Comparison of ENCODE assay signal across 1 cellular context in the genomic region with DNA sequence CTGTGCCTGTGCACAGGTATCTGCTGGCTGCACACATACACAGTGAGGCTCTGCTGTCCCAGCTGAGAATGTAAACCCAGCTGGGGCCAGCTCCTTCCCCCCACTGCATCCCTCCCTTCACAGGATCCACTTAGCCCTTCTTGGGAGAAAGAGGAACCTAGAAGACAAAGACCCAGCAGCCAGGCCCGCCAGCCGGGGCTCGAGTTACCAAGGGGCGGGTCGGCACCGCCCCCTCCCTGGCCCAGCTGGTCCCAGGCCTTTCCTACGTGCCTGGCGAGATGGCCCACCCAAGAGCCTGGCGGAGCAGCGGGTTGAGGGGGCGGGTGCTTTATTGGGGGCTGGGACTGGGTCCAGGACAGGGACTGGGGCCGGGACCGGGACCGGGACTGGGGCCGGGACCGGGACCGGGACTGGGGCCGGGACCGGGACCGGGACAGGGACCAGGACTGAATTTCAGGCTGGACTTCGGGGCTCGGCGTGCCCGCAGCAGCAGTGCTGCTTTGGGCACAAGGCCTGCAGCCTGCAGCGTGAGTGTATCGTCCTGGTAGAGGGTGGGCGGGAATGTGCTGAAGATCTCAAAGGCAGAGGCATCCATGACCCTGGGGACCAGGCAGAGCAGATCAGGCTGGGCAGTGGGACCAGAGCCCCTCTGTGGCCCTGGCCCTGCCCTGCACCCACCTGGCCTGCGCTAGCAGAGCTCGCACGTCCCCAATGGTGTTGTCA.
TF ChIP-seq lines count a peak whose summit lies in the region.

No MANE protein-coding gene starts in this region.

TF ChIP-seq in K562, 482 proteins besides CTCF, POLR2A, EP300 and RAD21 (continued from another document):
- TF ChIP-seq TCF7 (IDR thresholded peaks at IDR 0.05; ENCODE audit: borderline replicate concordance), result no peak
- no peak for TF ChIP-seq ZBTB26 (CRISPR knock-in tag; IDR thresholded peaks at IDR 0.05)
- TF ChIP-seq ETV5 (CRISPR knock-in tag; IDR thresholded peaks at IDR 0.05; ENCODE audit: low read depth), result no peak
- TF ChIP-seq NCOA2 (IDR thresholded peaks at IDR 0.05; ENCODE audit: partially characterized antibody in 2 of 2), result no peak
- no peak for TF ChIP-seq CBX2 (IDR thresholded peaks at IDR 0.05; ENCODE audit: insufficient read depth, low read length, poor library complexity, severe bottlenecking)
- no peak for TF ChIP-seq NCOA1 (IDR thresholded peaks at IDR 0.05; ENCODE audit: low read depth)
- TF ChIP-seq E2F4 (CRISPR knock-in tag; IDR thresholded peaks at IDR 0.05; ENCODE audit: low read depth), result no peak
- TF ChIP-seq, protein P1, sequence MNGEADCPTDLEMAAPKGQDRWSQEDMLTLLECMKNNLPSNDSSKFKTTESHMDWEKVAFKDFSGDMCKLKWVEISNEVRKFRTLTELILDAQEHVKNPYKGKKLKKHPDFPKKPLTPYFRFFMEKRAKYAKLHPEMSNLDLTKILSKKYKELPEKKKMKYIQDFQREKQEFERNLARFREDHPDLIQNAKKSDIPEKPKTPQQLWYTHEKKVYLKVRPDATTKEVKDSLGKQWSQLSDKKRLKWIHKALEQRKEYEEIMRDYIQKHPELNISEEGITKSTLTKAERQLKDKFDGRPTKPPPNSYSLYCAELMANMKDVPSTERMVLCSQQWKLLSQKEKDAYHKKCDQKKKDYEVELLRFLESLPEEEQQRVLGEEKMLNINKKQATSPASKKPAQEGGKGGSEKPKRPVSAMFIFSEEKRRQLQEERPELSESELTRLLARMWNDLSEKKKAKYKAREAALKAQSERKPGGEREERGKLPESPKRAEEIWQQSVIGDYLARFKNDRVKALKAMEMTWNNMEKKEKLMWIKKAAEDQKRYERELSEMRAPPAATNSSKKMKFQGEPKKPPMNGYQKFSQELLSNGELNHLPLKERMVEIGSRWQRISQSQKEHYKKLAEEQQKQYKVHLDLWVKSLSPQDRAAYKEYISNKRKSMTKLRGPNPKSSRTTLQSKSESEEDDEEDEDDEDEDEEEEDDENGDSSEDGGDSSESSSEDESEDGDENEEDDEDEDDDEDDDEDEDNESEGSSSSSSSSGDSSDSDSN (IDR thresholded peaks at IDR 0.05; ENCODE audit: borderline replicate concordance in 1 of 2, low read depth in 2 of 2, low read length in 2 of 2), result 0 out of 4 replicates have a peak, but pooled peaks of 1 of the 2 experiments have one; percentile 54
- no peak for TF ChIP-seq LCOR (CRISPR knock-in tag; IDR thresholded peaks at IDR 0.05)
- peak; percentile 16; the same call in 1 of the 2 replicates for TF ChIP-seq TEAD4 (IDR thresholded peaks at IDR 0.05; ENCODE audit: low read length)
- TF ChIP-seq TEAD4 (CRISPR knock-in tag; IDR thresholded peaks at IDR 0.05; ENCODE audit: borderline replicate concordance), result no peak
- TF ChIP-seq, protein P2, sequence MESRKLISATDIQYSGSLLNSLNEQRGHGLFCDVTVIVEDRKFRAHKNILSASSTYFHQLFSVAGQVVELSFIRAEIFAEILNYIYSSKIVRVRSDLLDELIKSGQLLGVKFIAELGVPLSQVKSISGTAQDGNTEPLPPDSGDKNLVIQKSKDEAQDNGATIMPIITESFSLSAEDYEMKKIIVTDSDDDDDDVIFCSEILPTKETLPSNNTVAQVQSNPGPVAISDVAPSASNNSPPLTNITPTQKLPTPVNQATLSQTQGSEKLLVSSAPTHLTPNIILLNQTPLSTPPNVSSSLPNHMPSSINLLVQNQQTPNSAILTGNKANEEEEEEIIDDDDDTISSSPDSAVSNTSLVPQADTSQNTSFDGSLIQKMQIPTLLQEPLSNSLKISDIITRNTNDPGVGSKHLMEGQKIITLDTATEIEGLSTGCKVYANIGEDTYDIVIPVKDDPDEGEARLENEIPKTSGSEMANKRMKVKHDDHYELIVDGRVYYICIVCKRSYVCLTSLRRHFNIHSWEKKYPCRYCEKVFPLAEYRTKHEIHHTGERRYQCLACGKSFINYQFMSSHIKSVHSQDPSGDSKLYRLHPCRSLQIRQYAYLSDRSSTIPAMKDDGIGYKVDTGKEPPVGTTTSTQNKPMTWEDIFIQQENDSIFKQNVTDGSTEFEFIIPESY (CRISPR knock-in tag; IDR thresholded peaks at IDR 0.05), result 0 out of 2 replicates have a peak, but pooled peaks have one; percentile 20
- peak; percentile 12; the same call in 1 of the 2 replicates for TF ChIP-seq MYNN (IDR thresholded peaks at IDR 0.05)
- no peak for TF ChIP-seq MYNN (CRISPR knock-in tag; IDR thresholded peaks at IDR 0.05)
- TF ChIP-seq ETS2 (tag; IDR thresholded peaks at IDR 0.05; ENCODE audit: borderline replicate concordance, poor library complexity, severe bottlenecking), result no peak
- TF ChIP-seq BDP1 (IDR thresholded peaks at IDR 0.05; ENCODE audit: insufficient read depth, insufficient read length), result no peak
- no peak for TF ChIP-seq MEF2A (IDR thresholded peaks at IDR 0.05; ENCODE audit: control insufficient read depth, low read depth, low read length)
- no peak for TF ChIP-seq CBX1 (IDR thresholded peaks at IDR 0.05; ENCODE audit: low read depth)
- no peak for TF ChIP-seq KDM1A (IDR thresholded peaks at IDR 0.05)
- no peak for TF ChIP-seq CXXC5 (CRISPR knock-in tag; IDR thresholded peaks at IDR 0.05)
- no peak for TF ChIP-seq RCOR1 (IDR thresholded peaks at IDR 0.05; ENCODE audit: borderline replicate concordance in 1 of 2, low read depth in 2 of 2, low read length in 2 of 2)
- no peak for TF ChIP-seq FOXA1 (IDR thresholded peaks at IDR 0.05; ENCODE audit: borderline replicate concordance)
- no peak for TF ChIP-seq PRDM10 (IDR thresholded peaks at IDR 0.05; ENCODE audit: partially characterized antibody)
- peak; percentile 40 for TF ChIP-seq KDM5B (IDR thresholded peaks at IDR 0.05; ENCODE audit: insufficient replicate concordance, low read depth, low read length)
- TF ChIP-seq ZNF696 (CRISPR knock-in tag; conservative IDR thresholded peaks at IDR 0.05), result no peak
- TF ChIP-seq CBX5 (IDR thresholded peaks at IDR 0.05; ENCODE audit: borderline replicate concordance, low read depth), result no peak
- TF ChIP-seq ZC3H11A (IDR thresholded peaks at IDR 0.05; ENCODE audit: low read depth, low read length), result no peak
- TF ChIP-seq ZNF316 (IDR thresholded peaks at IDR 0.05), result no peak
- TF ChIP-seq, protein P3, sequence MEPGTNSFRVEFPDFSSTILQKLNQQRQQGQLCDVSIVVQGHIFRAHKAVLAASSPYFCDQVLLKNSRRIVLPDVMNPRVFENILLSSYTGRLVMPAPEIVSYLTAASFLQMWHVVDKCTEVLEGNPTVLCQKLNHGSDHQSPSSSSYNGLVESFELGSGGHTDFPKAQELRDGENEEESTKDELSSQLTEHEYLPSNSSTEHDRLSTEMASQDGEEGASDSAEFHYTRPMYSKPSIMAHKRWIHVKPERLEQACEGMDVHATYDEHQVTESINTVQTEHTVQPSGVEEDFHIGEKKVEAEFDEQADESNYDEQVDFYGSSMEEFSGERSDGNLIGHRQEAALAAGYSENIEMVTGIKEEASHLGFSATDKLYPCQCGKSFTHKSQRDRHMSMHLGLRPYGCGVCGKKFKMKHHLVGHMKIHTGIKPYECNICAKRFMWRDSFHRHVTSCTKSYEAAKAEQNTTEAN (CRISPR knock-in tag; IDR thresholded peaks at IDR 0.05), result no peak
- TF ChIP-seq FUS (optimal IDR thresholded peaks at IDR 0.05; ENCODE audit: low read depth, low read length), result no peak
- no peak for TF ChIP-seq ZNF395 (CRISPR knock-in tag; IDR thresholded peaks at IDR 0.05)
- TF ChIP-seq POLR2AphosphoS2 (IDR thresholded peaks at IDR 0.05; ENCODE audit: low read length), result peak; percentile 1; the same call in 1 of the 2 replicates
- no peak for TF ChIP-seq ZNF695 (CRISPR knock-in tag; IDR thresholded peaks at IDR 0.05)
- no peak for TF ChIP-seq EZH2 (IDR thresholded peaks at IDR 0.05; ENCODE audit: borderline replicate concordance, low read depth, low read length)
- no peak for TF ChIP-seq NR1H2 (CRISPR knock-in tag; IDR thresholded peaks at IDR 0.05)
- TF ChIP-seq FOXK2 (conservative IDR thresholded peaks at IDR 0.05 in 1 of 2, IDR thresholded peaks at IDR 0.05 in 1 of 2; ENCODE audit: low read depth in 2 of 2), result no peak
- peak; percentile 56; the same call in 1 of the 2 replicates for TF ChIP-seq ZBTB7A (IDR thresholded peaks at IDR 0.05; ENCODE audit: borderline replicate concordance, control insufficient read depth, low read depth, low read length)
- peak; percentile 36 for TF ChIP-seq SMAD1 (IDR thresholded peaks at IDR 0.05; ENCODE audit: low read depth, low read length, partially characterized antibody)
- no peak for TF ChIP-seq SOX6 (IDR thresholded peaks at IDR 0.05)
- TF ChIP-seq ZNF431 (CRISPR knock-in tag; IDR thresholded peaks at IDR 0.05), result no peak
- TF ChIP-seq PYGO2 (tag; IDR thresholded peaks at IDR 0.05), result no peak
- TF ChIP-seq SPI1 (IDR thresholded peaks at IDR 0.05; ENCODE audit: borderline replicate concordance, low read depth, low read length), result no peak
- no peak for TF ChIP-seq ESRRB (CRISPR knock-in tag; IDR thresholded peaks at IDR 0.05; ENCODE audit: borderline replicate concordance)
- TF ChIP-seq GATAD2B (IDR thresholded peaks at IDR 0.05; ENCODE audit: borderline replicate concordance), result no peak
- no peak for TF ChIP-seq SRF (CRISPR knock-in tag; IDR thresholded peaks at IDR 0.05)
